In genomic region chr2:43524180-43524965, GRCh38 we compare ENCODE assay signal across 3 cellular contexts.
TF ChIP-seq lines count a peak whose summit lies in the region.

No MANE protein-coding gene starts in this region.

TF ChIP-seq in A549, 52 proteins besides CTCF, POLR2A, EP300 and RAD21:
- TF ChIP-seq, protein P1, sequence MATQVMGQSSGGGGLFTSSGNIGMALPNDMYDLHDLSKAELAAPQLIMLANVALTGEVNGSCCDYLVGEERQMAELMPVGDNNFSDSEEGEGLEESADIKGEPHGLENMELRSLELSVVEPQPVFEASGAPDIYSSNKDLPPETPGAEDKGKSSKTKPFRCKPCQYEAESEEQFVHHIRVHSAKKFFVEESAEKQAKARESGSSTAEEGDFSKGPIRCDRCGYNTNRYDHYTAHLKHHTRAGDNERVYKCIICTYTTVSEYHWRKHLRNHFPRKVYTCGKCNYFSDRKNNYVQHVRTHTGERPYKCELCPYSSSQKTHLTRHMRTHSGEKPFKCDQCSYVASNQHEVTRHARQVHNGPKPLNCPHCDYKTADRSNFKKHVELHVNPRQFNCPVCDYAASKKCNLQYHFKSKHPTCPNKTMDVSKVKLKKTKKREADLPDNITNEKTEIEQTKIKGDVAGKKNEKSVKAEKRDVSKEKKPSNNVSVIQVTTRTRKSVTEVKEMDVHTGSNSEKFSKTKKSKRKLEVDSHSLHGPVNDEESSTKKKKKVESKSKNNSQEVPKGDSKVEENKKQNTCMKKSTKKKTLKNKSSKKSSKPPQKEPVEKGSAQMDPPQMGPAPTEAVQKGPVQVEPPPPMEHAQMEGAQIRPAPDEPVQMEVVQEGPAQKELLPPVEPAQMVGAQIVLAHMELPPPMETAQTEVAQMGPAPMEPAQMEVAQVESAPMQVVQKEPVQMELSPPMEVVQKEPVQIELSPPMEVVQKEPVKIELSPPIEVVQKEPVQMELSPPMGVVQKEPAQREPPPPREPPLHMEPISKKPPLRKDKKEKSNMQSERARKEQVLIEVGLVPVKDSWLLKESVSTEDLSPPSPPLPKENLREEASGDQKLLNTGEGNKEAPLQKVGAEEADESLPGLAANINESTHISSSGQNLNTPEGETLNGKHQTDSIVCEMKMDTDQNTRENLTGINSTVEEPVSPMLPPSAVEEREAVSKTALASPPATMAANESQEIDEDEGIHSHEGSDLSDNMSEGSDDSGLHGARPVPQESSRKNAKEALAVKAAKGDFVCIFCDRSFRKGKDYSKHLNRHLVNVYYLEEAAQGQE (IDR thresholded peaks at IDR 0.05): no peak

TF ChIP-seq in HCT116, 20 proteins besides CTCF, POLR2A, EP300 and RAD21 (continued from another document):
- TF ChIP-seq, protein P1 (IDR thresholded peaks at IDR 0.05; ENCODE audit: low read depth): no peak
- TF ChIP-seq POLR2AphosphoS5 (IDR thresholded peaks at IDR 0.05; ENCODE audit: low read depth, low read length): no peak
- no peak for TF ChIP-seq ZFX (IDR thresholded peaks at IDR 0.05)
- no peak for TF ChIP-seq ATF3 (IDR thresholded peaks at IDR 0.05)
- no peak for TF ChIP-seq SIN3A (IDR thresholded peaks at IDR 0.05; ENCODE audit: low read depth)
- no peak for TF ChIP-seq ZBTB33 (IDR thresholded peaks at IDR 0.05; ENCODE audit: extremely low read depth, insufficient replicate concordance, low read length)
- TF ChIP-seq ZNF274 (IDR thresholded peaks at IDR 0.05; ENCODE audit: low read depth, low read length): no peak
- no peak for TF ChIP-seq YY1 (IDR thresholded peaks at IDR 0.05; ENCODE audit: extremely low read depth, insufficient replicate concordance, low read depth, low read length)
- no peak for TF ChIP-seq SP1 (IDR thresholded peaks at IDR 0.05; ENCODE audit: low read depth)
- no peak for TF ChIP-seq ELF1 (IDR thresholded peaks at IDR 0.05; ENCODE audit: borderline replicate concordance, low read depth)

TF ChIP-seq in HepG2, 621 proteins besides CTCF, POLR2A, EP300 and RAD21 (continued from another document):
- TF ChIP-seq, protein P2, sequence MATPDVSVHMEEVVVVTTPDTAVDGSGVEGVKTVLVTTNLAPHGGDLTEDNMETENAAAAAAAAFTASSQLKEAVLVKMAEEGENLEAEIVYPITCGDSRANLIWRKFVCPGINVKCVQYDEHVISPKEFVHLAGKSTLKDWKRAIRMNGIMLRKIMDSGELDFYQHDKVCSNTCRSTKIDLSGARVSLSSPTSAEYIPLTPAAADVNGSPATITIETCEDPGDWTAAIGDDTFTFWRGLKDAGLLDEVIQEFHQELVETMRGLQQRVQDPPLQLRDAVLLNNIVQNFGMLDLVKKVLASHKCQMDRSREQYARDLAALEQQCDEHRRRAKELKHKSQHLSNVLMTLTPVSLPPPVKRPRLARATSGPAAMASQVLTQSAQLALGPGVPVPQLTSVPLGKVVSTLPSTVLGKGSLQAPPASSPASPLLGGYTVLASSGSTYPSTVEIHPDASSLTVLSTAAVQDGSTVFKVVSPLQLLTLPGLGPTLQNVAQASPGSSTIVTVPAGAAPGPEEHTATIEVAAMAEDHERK (CRISPR knock-in tag; IDR thresholded peaks at IDR 0.05; ENCODE audit: low read depth): no peak
- no peak for TF ChIP-seq MLXIP (CRISPR knock-in tag; IDR thresholded peaks at IDR 0.05; ENCODE audit: borderline replicate concordance)
